ENCODE assay signal across 8 cellular contexts in the genomic region with DNA sequence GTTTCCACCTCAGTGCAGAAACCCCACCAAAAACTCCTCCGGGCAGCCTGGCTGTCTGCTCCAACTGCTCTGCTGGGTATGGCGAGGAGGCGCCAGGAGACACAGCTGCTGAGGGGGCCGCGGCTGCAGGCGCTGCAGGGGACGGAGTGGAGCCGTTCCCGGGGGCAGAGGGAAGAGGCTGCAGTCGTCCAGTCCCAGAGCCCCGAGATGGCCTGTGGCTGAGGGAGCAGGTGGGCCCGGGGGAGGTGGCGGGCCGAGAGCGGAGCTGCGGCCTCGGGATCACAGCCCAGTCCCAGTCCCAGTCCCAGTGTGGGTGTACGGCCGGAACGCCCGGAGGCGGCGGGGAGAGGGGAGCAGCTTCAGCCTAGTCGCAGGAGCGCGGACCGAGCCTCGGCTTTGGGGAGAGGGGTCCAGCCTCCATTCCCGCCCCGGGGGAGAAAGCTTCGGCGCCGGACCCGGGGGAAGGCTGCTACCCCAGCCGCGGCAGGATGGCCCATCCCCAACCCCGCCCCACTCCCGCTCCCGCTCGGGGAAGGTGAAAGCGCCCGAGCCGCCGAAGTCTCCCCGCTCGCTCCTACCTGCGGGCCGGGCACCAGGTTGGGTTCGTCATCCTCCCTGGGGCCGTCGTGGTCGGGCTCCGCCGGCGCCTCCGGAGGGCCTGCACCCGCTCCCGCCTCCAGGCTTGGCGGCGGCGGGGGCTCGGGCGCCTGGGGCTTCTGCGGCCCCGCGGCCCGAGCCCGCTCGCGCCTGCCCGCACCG. TPM values are rescaled to one million over a fixed set of nuclear protein-coding genes. Genes with fewer than 3 reads are reported as not detected.
DNase-seq lines count a peak whose midpoint lies in the region; ATAC-seq lines count a peak whose summit lies in the region.

No MANE protein-coding gene starts in this region.

- H3K36me3 ChIP-seq in CD4-positive, CD25-positive, alpha-beta regulatory T cell (ENCODE audit: control insufficient read depth, insufficient read depth, low read length) = peaks cover 12% of the 10 kb centered on the region

- intact Hi-C loops in activated CD4-positive, alpha-beta T cell treated with anti-CD3 and anti-CD28 coated beads, Interleukin-2, amount 10 ng/mL, durations not matched to agents 24 days and 14 days (cut with micrococcal nuclease) = loop anchor here (2.0 to 5.0 kb wide), 2 partner anchors 37 to 39 kb away; a partner anchor contains a TSS

- H3K9me3 Mint-ChIP-seq in CD4-positive, CD25-positive, alpha-beta regulatory T cell = peaks cover 0 to 3% (median 0%) of the 10 kb centered on the region in 7 donors
- no peaks in the 10 kb centered on the region for H3K9me3 Mint-ChIP-seq in activated CD4-positive, alpha-beta T cell treated with anti-CD3 and anti-CD28 coated beads, Interleukin-2, amount 10 ng/mL, durations not matched to agents 24 days and 14 days
- no peaks in the 10 kb centered on the region for H3K9me3 Mint-ChIP-seq in effector memory CD8-positive, alpha-beta T cell
- no peaks in the 10 kb centered on the region for H3K9me3 Mint-ChIP-seq in stimulated activated effector memory CD8-positive, alpha-beta T cell treated with anti-CD3 and anti-CD28 coated beads, Interleukin-12 subunit alpha, Interleukin-12 subunit beta, amount 100 ng/mL, for 72 hours

- H3K4me3 ChIP-seq in CD4-positive, CD25-positive, alpha-beta regulatory T cell (ENCODE audit: low read depth, low read length) = peak overlapping the region; percentile 59
- H3K4me3 ChIP-seq in mononuclear cell (ENCODE audit: low read length) = peak overlapping the region; percentile 70

- peak overlapping the region in 1 of 3 donors; percentile 32 for H3K27ac Mint-ChIP-seq in CD4-positive, CD25-positive, alpha-beta regulatory T cell
- H3K27ac Mint-ChIP-seq in activated CD4-positive, alpha-beta T cell treated with anti-CD3 and anti-CD28 coated beads, Interleukin-2, amount 10 ng/mL, durations not matched to agents 24 days and 14 days = peak overlapping the region; percentile 48
- peak overlapping the region; percentile 88 to 96 for H3K27ac Mint-ChIP-seq in effector memory CD8-positive, alpha-beta T cell
- H3K27ac Mint-ChIP-seq in stimulated activated effector memory CD8-positive, alpha-beta T cell treated with anti-CD3 and anti-CD28 coated beads, Interleukin-12 subunit alpha, Interleukin-12 subunit beta, amount 100 ng/mL, for 72 hours = peak overlapping the region; percentile 87

- no peaks in the 10 kb centered on the region for H3K27me3 ChIP-seq in CD4-positive, CD25-positive, alpha-beta regulatory T cell (ENCODE audit: control insufficient read depth, insufficient read depth, low read length)
- H3K27me3 ChIP-seq in mononuclear cell (ENCODE audit: insufficient read depth, low read length) = no peaks in the 10 kb centered on the region

- no peaks in the 10 kb centered on the region for H3K9me3 ChIP-seq in CD4-positive, CD25-positive, alpha-beta regulatory T cell (ENCODE audit: control insufficient read depth in 2 of 2, low read length in 2 of 2)
- no peaks in the 10 kb centered on the region for H3K9me3 ChIP-seq in mononuclear cell (ENCODE audit: low read depth, low read length)

- peak overlapping the region; percentile 5 for H3K27ac ChIP-seq in CD4-positive, CD25-positive, alpha-beta regulatory T cell (ENCODE audit: insufficient read depth, low read length, poor library complexity, severe bottlenecking)

- H3K27me3 Mint-ChIP-seq in CD4-positive, CD25-positive, alpha-beta regulatory T cell = no peaks in the 10 kb centered on the region
- no peaks in the 10 kb centered on the region for H3K27me3 Mint-ChIP-seq in activated CD4-positive, alpha-beta T cell treated with anti-CD3 and anti-CD28 coated beads, Interleukin-2, amount 10 ng/mL, durations not matched to agents 24 days and 14 days
- H3K27me3 Mint-ChIP-seq in effector memory CD8-positive, alpha-beta T cell = no peaks in the 10 kb centered on the region

- DNase-seq in CD4-positive, CD25-positive, alpha-beta regulatory T cell = peak; percentile 3 to 35 (median 21)
- DNase-seq in activated CD4-positive, alpha-beta T cell treated with anti-CD3 and anti-CD28 coated beads, Interleukin-2, amount 10 ng/mL, durations not matched to agents 24 days and 14 days = peak; percentile 84
- DNase-seq in effector memory CD8-positive, alpha-beta T cell = peak; percentile 24 to 29 (median 28)
- peak; percentile 30 to 71 for DNase-seq in stimulated activated effector memory CD8-positive, alpha-beta T cell treated with anti-CD3 and anti-CD28 coated beads, Interleukin-12 subunit alpha, Interleukin-12 subunit beta, amount 100 ng/mL, for 72 hours (ENCODE audit: low spot score in 2 of 2)
- no peak for DNase-seq in SW480 (ENCODE audit: low spot score)

- H3K4me1 Mint-ChIP-seq in CD4-positive, CD25-positive, alpha-beta regulatory T cell = peaks cover 11 to 61% (median 32%) of the 10 kb centered on the region in 4 donors
- H3K4me1 Mint-ChIP-seq in activated CD4-positive, alpha-beta T cell treated with anti-CD3 and anti-CD28 coated beads, Interleukin-2, amount 10 ng/mL, durations not matched to agents 24 days and 14 days = peaks cover 31% of the 10 kb centered on the region
- H3K4me1 Mint-ChIP-seq in effector memory CD8-positive, alpha-beta T cell (ENCODE audit: low read depth in 2 of 2) = peaks cover 28 to 29% of the 10 kb centered on the region in 2 donors
- peaks cover 29% of the 10 kb centered on the region for H3K4me1 Mint-ChIP-seq in stimulated activated effector memory CD8-positive, alpha-beta T cell treated with anti-CD3 and anti-CD28 coated beads, Interleukin-12 subunit alpha, Interleukin-12 subunit beta, amount 100 ng/mL, for 72 hours

- peaks cover 28% of the 10 kb centered on the region for H3K4me1 ChIP-seq in CD4-positive, CD25-positive, alpha-beta regulatory T cell (ENCODE audit: control insufficient read depth, insufficient read depth, low read length, poor library complexity, severe bottlenecking)
- peaks cover 24% of the 10 kb centered on the region for H3K4me1 ChIP-seq in mononuclear cell (ENCODE audit: insufficient read depth, low read length)

- H3K4me3 Mint-ChIP-seq in CD4-positive, CD25-positive, alpha-beta regulatory T cell = peak overlapping the region; percentile 83 to 95 (median 86)
- H3K4me3 Mint-ChIP-seq in activated CD4-positive, alpha-beta T cell treated with anti-CD3 and anti-CD28 coated beads, Interleukin-2, amount 10 ng/mL, durations not matched to agents 24 days and 14 days = peak overlapping the region; percentile 82
- peak overlapping the region; percentile 90 to 93 for H3K4me3 Mint-ChIP-seq in effector memory CD8-positive, alpha-beta T cell
- peak overlapping the region; percentile 82 for H3K4me3 Mint-ChIP-seq in stimulated activated effector memory CD8-positive, alpha-beta T cell treated with anti-CD3 and anti-CD28 coated beads, Interleukin-12 subunit alpha, Interleukin-12 subunit beta, amount 100 ng/mL, for 72 hours

- peaks cover 12% of the 10 kb centered on the region for H3K36me3 Mint-ChIP-seq in CD4-positive, CD25-positive, alpha-beta regulatory T cell
- peaks cover 10% of the 10 kb centered on the region for H3K36me3 Mint-ChIP-seq in activated CD4-positive, alpha-beta T cell treated with anti-CD3 and anti-CD28 coated beads, Interleukin-2, amount 10 ng/mL, durations not matched to agents 24 days and 14 days (ENCODE audit: low read depth)
- H3K36me3 Mint-ChIP-seq in effector memory CD8-positive, alpha-beta T cell (ENCODE audit: insufficient read depth) = peaks cover 10% of the 10 kb centered on the region
- H3K36me3 Mint-ChIP-seq in stimulated activated effector memory CD8-positive, alpha-beta T cell treated with anti-CD3 and anti-CD28 coated beads, Interleukin-12 subunit alpha, Interleukin-12 subunit beta, amount 100 ng/mL, for 72 hours = peaks cover 31% of the 10 kb centered on the region

- peak; percentile 17 to 23 for ATAC-seq in CD4-positive, CD25-positive, alpha-beta regulatory T cell (ENCODE audit: low read depth in 2 of 2)
- ATAC-seq in GM19452 (IDR thresholded peaks at IDR 0.05; ENCODE audit: unreplicated experiment) (peak; percentile 40), HG03469 (IDR thresholded peaks at IDR 0.05; ENCODE audit: unreplicated experiment) (peak; percentile 16)
- ATAC-seq in effector memory CD8-positive, alpha-beta T cell (replicated peaks) = peak; percentile 54
- ATAC-seq in stimulated activated effector memory CD8-positive, alpha-beta T cell treated with anti-CD3 and anti-CD28 coated beads, Interleukin-12 subunit alpha, Interleukin-12 subunit beta, amount 100 ng/mL, for 72 hours = peak; percentile 64

RNA-seq across cellular contexts. Expression of a gene that starts 0.5 kb away (rescaled TPM):
- total RNA-seq in CD4-positive, CD25-positive, alpha-beta regulatory T cell = 179 TPM
- 1 to 10 TPM; 2.8 to 4.1 (median 3.5) TPM for polyA plus RNA-seq in CD4-positive, CD25-positive, alpha-beta regulatory T cell
- 71.2 and 85.5 TPM in 2 replicates for total RNA-seq in activated CD4-positive, alpha-beta T cell treated with anti-CD3 and anti-CD28 coated beads, Interleukin-2, amount 10 ng/mL, durations not matched to agents 24 days and 14 days
- 39.4 TPM for total RNA-seq in mononuclear cell

RNA-seq across cellular contexts. Expression of a gene that starts 37.1 kb away (rescaled TPM):
- total RNA-seq in CD4-positive, CD25-positive, alpha-beta regulatory T cell = 73.2 TPM
- 10 to 100 TPM; 41.8 to 48.9 (median 46.0) TPM for polyA plus RNA-seq in CD4-positive, CD25-positive, alpha-beta regulatory T cell
- total RNA-seq in activated CD4-positive, alpha-beta T cell treated with anti-CD3 and anti-CD28 coated beads, Interleukin-2, amount 10 ng/mL, durations not matched to agents 24 days and 14 days = 157 and 172 TPM in 2 replicates
- 33.4 TPM for total RNA-seq in mononuclear cell

RNA-seq across cellular contexts. Expression of a gene that starts 38.2 kb away (rescaled TPM):
- 63.2 TPM for total RNA-seq in CD4-positive, CD25-positive, alpha-beta regulatory T cell
- polyA plus RNA-seq in CD4-positive, CD25-positive, alpha-beta regulatory T cell = 100 to 1,000 TPM in 2 of 4 donors, 10 to 100 TPM in 2; 83.7 to 141 (median 108) TPM
- total RNA-seq in activated CD4-positive, alpha-beta T cell treated with anti-CD3 and anti-CD28 coated beads, Interleukin-2, amount 10 ng/mL, durations not matched to agents 24 days and 14 days = 147 and 156 TPM in 2 replicates
- 35.3 TPM for total RNA-seq in mononuclear cell

RNA-seq across cellular contexts. Expression of a gene that starts 44.2 kb away (rescaled TPM):
- total RNA-seq in CD4-positive, CD25-positive, alpha-beta regulatory T cell = 1.5 TPM
- polyA plus RNA-seq in CD4-positive, CD25-positive, alpha-beta regulatory T cell = under 1 TPM in 2 of 4 donors, not detected in 2; 0.13 to 0.17 TPM
- 4.5 and 5.2 TPM in 2 replicates for total RNA-seq in activated CD4-positive, alpha-beta T cell treated with anti-CD3 and anti-CD28 coated beads, Interleukin-2, amount 10 ng/mL, durations not matched to agents 24 days and 14 days
- total RNA-seq in mononuclear cell = 38.6 TPM

RNA-seq across cellular contexts. Expression of a gene that starts 46.1 kb away (rescaled TPM):
- total RNA-seq in CD4-positive, CD25-positive, alpha-beta regulatory T cell = 24.2 TPM
- polyA plus RNA-seq in CD4-positive, CD25-positive, alpha-beta regulatory T cell = 10 to 100 TPM; 18.3 to 19.5 (median 18.5) TPM
- total RNA-seq in activated CD4-positive, alpha-beta T cell treated with anti-CD3 and anti-CD28 coated beads, Interleukin-2, amount 10 ng/mL, durations not matched to agents 24 days and 14 days = 26.5 and 27.7 TPM in 2 replicates
- total RNA-seq in mononuclear cell = 11.5 TPM
